3 cellular contexts compared by ENCODE assay signal in genomic region chr17:9693755-9694154, GRCh38. TPM values are rescaled to one million over a fixed set of nuclear protein-coding genes. Genes with fewer than 3 reads are reported as not detected.
"Had no signal": no experiment of that assay in that cellular context is flagged by ENCODE, and none has a peak within 500 bp of the region (broad histone marks: within the 10 kb centered on the region; RNA-seq: fewer than 3 reads in every experiment).

No MANE protein-coding gene starts in this region.

- ATAC-seq: GM12878 had no signal

- H3K4me3 ChIP-seq: GM12878 had no signal

- DNase-seq: GDM1, GF-D8 had no signal

RNA-seq across cellular contexts. Expression of gene USP43, which starts 48.4 kb away (rescaled TPM):
- total RNA-seq: GM12878 had no signal
